In the genomic region with DNA sequence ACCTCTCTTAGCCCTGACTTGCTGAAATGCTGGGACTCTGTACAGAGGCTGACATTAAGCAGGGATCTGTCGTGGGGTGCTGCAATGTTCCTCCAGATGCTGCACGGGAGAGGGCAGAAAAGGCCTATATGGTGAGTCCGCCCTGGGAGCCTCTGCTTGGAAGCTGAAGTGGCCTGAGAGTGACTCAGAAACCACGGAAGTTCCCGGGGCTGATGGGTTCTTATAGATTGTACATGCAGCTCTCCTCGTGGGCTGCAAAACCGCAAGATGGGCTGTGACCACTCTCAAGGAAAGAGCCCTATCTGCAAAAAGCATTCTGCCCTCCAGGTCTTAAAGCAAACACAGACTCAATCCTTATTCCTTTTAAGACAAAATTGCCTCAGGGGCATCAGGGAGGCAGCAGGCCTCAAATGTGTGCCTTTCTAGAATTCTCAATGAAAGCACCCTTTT, we compare ENCODE assay signal across 2 cellular contexts.
TF ChIP-seq lines count a peak whose summit lies in the region.

No MANE protein-coding gene starts in this region.

TF ChIP-seq in GM12891, 5 proteins besides CTCF, POLR2A, EP300 and RAD21:
- TF ChIP-seq POLR2AphosphoS5 (IDR thresholded peaks at IDR 0.05; ENCODE audit: low read depth, low read length) (no peak), TAF1 (IDR thresholded peaks at IDR 0.05; ENCODE audit: low read depth, low read length) (no peak), POU2F2 (IDR thresholded peaks at IDR 0.05; ENCODE audit: low read depth, low read length) (no peak), PAX5 (IDR thresholded peaks at IDR 0.05; ENCODE audit: insufficient read depth, low read length, severe bottlenecking) (no peak), SPI1 (IDR thresholded peaks at IDR 0.05; ENCODE audit: low read depth, low read length) (no peak)
TF ChIP-seq in GM12891: peak in this region for 0.

TF ChIP-seq in HepG2, 621 proteins besides CTCF, POLR2A, EP300 and RAD21:
- TF ChIP-seq ZNF75D (CRISPR knock-in tag; IDR thresholded peaks at IDR 0.05; ENCODE audit: borderline replicate concordance) (no peak), ZNF773 (CRISPR knock-in tag; IDR thresholded peaks at IDR 0.05; ENCODE audit: borderline replicate concordance) (no peak), RORA (CRISPR knock-in tag; IDR thresholded peaks at IDR 0.05) (no peak), NFIC (IDR thresholded peaks at IDR 0.05; ENCODE audit: low read length) (no peak), MYNN (CRISPR knock-in tag; IDR thresholded peaks at IDR 0.05; ENCODE audit: low read depth) (no peak), SMAD1 (CRISPR knock-in tag; IDR thresholded peaks at IDR 0.05; ENCODE audit: borderline replicate concordance, low read depth) (no peak), NRL (CRISPR knock-in tag; IDR thresholded peaks at IDR 0.05; ENCODE audit: borderline replicate concordance) (no peak), RNF2 (conservative IDR thresholded peaks at IDR 0.05; ENCODE audit: low read depth) (no peak), ZFX (CRISPR knock-in tag; IDR thresholded peaks at IDR 0.05; ENCODE audit: low read depth) (no peak), FOSL2 (CRISPR knock-in tag; IDR thresholded peaks at IDR 0.05) (no peak), HIVEP1 (CRISPR knock-in tag; IDR thresholded peaks at IDR 0.05) (no peak)
- TF ChIP-seq, protein P1, sequence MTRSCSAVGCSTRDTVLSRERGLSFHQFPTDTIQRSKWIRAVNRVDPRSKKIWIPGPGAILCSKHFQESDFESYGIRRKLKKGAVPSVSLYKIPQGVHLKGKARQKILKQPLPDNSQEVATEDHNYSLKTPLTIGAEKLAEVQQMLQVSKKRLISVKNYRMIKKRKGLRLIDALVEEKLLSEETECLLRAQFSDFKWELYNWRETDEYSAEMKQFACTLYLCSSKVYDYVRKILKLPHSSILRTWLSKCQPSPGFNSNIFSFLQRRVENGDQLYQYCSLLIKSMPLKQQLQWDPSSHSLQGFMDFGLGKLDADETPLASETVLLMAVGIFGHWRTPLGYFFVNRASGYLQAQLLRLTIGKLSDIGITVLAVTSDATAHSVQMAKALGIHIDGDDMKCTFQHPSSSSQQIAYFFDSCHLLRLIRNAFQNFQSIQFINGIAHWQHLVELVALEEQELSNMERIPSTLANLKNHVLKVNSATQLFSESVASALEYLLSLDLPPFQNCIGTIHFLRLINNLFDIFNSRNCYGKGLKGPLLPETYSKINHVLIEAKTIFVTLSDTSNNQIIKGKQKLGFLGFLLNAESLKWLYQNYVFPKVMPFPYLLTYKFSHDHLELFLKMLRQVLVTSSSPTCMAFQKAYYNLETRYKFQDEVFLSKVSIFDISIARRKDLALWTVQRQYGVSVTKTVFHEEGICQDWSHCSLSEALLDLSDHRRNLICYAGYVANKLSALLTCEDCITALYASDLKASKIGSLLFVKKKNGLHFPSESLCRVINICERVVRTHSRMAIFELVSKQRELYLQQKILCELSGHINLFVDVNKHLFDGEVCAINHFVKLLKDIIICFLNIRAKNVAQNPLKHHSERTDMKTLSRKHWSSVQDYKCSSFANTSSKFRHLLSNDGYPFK (CRISPR knock-in tag; IDR thresholded peaks at IDR 0.05; ENCODE audit: borderline replicate concordance): no peak
- TF ChIP-seq, protein P2, sequence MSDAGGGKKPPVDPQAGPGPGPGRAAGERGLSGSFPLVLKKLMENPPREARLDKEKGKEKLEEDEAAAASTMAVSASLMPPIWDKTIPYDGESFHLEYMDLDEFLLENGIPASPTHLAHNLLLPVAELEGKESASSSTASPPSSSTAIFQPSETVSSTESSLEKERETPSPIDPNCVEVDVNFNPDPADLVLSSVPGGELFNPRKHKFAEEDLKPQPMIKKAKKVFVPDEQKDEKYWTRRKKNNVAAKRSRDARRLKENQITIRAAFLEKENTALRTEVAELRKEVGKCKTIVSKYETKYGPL (CRISPR knock-in tag; IDR thresholded peaks at IDR 0.05): no peak
